15 cellular contexts compared by ENCODE assay signal in genomic region chr2:211503856-211504255, GRCh38.
DNase-seq lines count a peak whose midpoint lies in the region; ATAC-seq and TF ChIP-seq lines count a peak whose summit lies in the region.
"Had no signal": no experiment of that assay in that cellular context is flagged by ENCODE, and none has a peak within 500 bp of the region (broad histone marks: within the 10 kb centered on the region; RNA-seq: fewer than 3 reads in every experiment).

No MANE protein-coding gene starts in this region.

- no peaks in the 10 kb centered on the region for H3K9me3 Mint-ChIP-seq in endothelial cell (ENCODE audit: unreplicated experiment)
- H3K9me3 Mint-ChIP-seq in activated naive CD4-positive, alpha-beta T cell treated with anti-CD3 and anti-CD28 coated beads, Interleukin-2, amount 10 ng/mL, durations not matched to agents 7 days and 5 days, result peaks cover 7% of the 10 kb centered on the region

- intact Hi-C loops in head of caudate nucleus (cut with DNase I), result no loop called here

- no peaks in the 10 kb centered on the region for H3K27me3 Mint-ChIP-seq in endothelial cell (ENCODE audit: unreplicated experiment)
- no peaks in the 10 kb centered on the region for H3K27me3 Mint-ChIP-seq in activated naive CD4-positive, alpha-beta T cell treated with anti-CD3 and anti-CD28 coated beads, Interleukin-2, amount 10 ng/mL, durations not matched to agents 7 days and 5 days

- in situ Hi-C loops in GM13977 (cut with MboI; ENCODE audit: low pct_unique_long_range_greater_than_20kb, low sequenced_read_pairs, unreplicated experiment), result no loop called here

- TF ChIP-seq CTCF in GM13977 (IDR thresholded peaks at IDR 0.05; ENCODE audit: extremely low read depth, insufficient read depth, missing control alignments), result peak; percentile 45
- TF ChIP-seq CTCF in HL-60 (IDR thresholded peaks at IDR 0.05; ENCODE audit: insufficient read depth, low read length), result peak; percentile 15
- peak; percentile 42 for TF ChIP-seq CTCF in endothelial cell (IDR thresholded peaks at IDR 0.05; ENCODE audit: unreplicated experiment)

- H3K4me3 Mint-ChIP-seq in endothelial cell (ENCODE audit: unreplicated experiment), result no peak overlapping the region
- H3K4me3 Mint-ChIP-seq in activated naive CD4-positive, alpha-beta T cell treated with anti-CD3 and anti-CD28 coated beads, Interleukin-2, amount 10 ng/mL, durations not matched to agents 7 days and 5 days, result no peak overlapping the region

- no peaks in the 10 kb centered on the region for H3K27me3 ChIP-seq in HL-60 (ENCODE audit: insufficient read depth, poor library complexity, severe bottlenecking)
- H3K27me3 ChIP-seq: gastrocnemius medialis, SJCRH30 had no signal

- no peak overlapping the region for H3K27ac Mint-ChIP-seq in endothelial cell (ENCODE audit: unreplicated experiment)
- no peak overlapping the region for H3K27ac Mint-ChIP-seq in activated naive CD4-positive, alpha-beta T cell treated with anti-CD3 and anti-CD28 coated beads, Interleukin-2, amount 10 ng/mL, durations not matched to agents 7 days and 5 days

- CTCF ChIA-PET in activated naive CD4-positive, alpha-beta T cell treated with anti-CD3 and anti-CD28 coated beads, Interleukin-2, amount 10 ng/mL, durations not matched to agents 7 days and 5 days (lab: Charles Lee), result interaction anchor here (1.0 kb wide), 1 partner anchor 50 kb away, joined by 4 read pairs; no protein-coding TSS in a partner anchor

- DNase-seq in GM13977 (ENCODE audit: low spot score), result no peak
- no peak for DNase-seq in HL-60 (ENCODE audit: low read depth in 1 of 2, low spot score in 1 of 2)
- DNase-seq in endothelial cell (ENCODE audit: low spot score), result no peak
- no peak for DNase-seq in activated naive CD4-positive, alpha-beta T cell treated with anti-CD3 and anti-CD28 coated beads, Interleukin-2, amount 10 ng/mL, durations not matched to agents 7 days and 5 days
- no peak for DNase-seq in T-helper 9 cell
- DNase-seq in head of caudate nucleus, result no peak
- DNase-seq in SIG-M5 treated with dmso at 0.1 percent for 504 hours (lab: John Stamatoyannopoulos, UW; ENCODE audit: unreplicated experiment), result no peak
- DNase-seq: cortex of kidney; gastrocnemius medialis; NCI-H345; SJCRH30; stimulated activated CD4-positive, alpha-beta T cell treated with anti-CD3 and anti-CD28 coated beads, Interleukin-4, amount 100 ng/mL, for 4 hours had no signal

- H3K4me1 Mint-ChIP-seq in endothelial cell (ENCODE audit: unreplicated experiment), result no peaks in the 10 kb centered on the region
- H3K4me1 Mint-ChIP-seq in activated naive CD4-positive, alpha-beta T cell treated with anti-CD3 and anti-CD28 coated beads, Interleukin-2, amount 10 ng/mL, durations not matched to agents 7 days and 5 days, result no peaks in the 10 kb centered on the region

- H3K4me3 ChIP-seq in HL-60 (replicated peaks; ENCODE audit: insufficient read depth, low read length), result no peak overlapping the region
- H3K4me3 ChIP-seq: gastrocnemius medialis, K562, lung, SJCRH30 had no signal

- H3K27ac ChIP-seq in HL-60 (replicated peaks), result no peak overlapping the region
- H3K27ac ChIP-seq: gastrocnemius medialis, SJCRH30 had no signal

- peak; percentile 60 for ATAC-seq in GM21529 (IDR thresholded peaks at IDR 0.05; ENCODE audit: unreplicated experiment)
- ATAC-seq: gastrocnemius medialis, K562 had no signal

- no peaks in the 10 kb centered on the region for H3K36me3 Mint-ChIP-seq in endothelial cell (ENCODE audit: low read depth, unreplicated experiment)
- no peaks in the 10 kb centered on the region for H3K36me3 Mint-ChIP-seq in activated naive CD4-positive, alpha-beta T cell treated with anti-CD3 and anti-CD28 coated beads, Interleukin-2, amount 10 ng/mL, durations not matched to agents 7 days and 5 days
